Comparison of ENCODE assay signal across 8 cellular contexts in genomic region chr7:88219781-88220747, GRCh38. TPM values are rescaled to one million over a fixed set of nuclear protein-coding genes. Genes with fewer than 3 reads are reported as not detected.
DNase-seq lines count a peak whose midpoint lies in the region; ATAC-seq and TF ChIP-seq lines count a peak whose summit lies in the region.

A gene with protein sequence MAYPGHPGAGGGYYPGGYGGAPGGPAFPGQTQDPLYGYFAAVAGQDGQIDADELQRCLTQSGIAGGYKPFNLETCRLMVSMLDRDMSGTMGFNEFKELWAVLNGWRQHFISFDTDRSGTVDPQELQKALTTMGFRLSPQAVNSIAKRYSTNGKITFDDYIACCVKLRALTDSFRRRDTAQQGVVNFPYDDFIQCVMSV (minus strand): TSS chr7:88220038. CDS start chr7:88220026, 12 bp downstream.

- no peaks in the 10 kb centered on the region for H3K27me3 ChIP-seq in AG04450 (ENCODE audit: control insufficient read depth, insufficient read depth, low read length)
- H3K27me3 ChIP-seq in WERI-Rb-1 (ENCODE audit: insufficient read depth, low read depth, severe bottlenecking): no peaks in the 10 kb centered on the region
- no peaks in the 10 kb centered on the region for H3K27me3 ChIP-seq in breast epithelium
- H3K27me3 ChIP-seq in spleen (replicated peaks in 1 of 7): no peaks in the 10 kb centered on the region

- H3K4me3 ChIP-seq in AG04450 (ENCODE audit: low read depth, low read length): peak within 1 kb of the TSS; percentile 89
- H3K4me3 ChIP-seq in WERI-Rb-1 (ENCODE audit: low read depth, low read length): peak within 1 kb of the TSS; percentile 82
- peak within 1 kb of the TSS; percentile 77 to 98 (median 93) for H3K4me3 ChIP-seq in breast epithelium
- H3K4me3 ChIP-seq in spleen: peak within 1 kb of the TSS; percentile 78 to 97 (median 90)

- DNase-seq in AG04450 (ENCODE audit: low read depth, low spot score) (peak; percentile 55), NCI-H2171 treated with DMSO at 0.1 percent for 48 hours (lab: John Stamatoyannopoulos, UW) (peak; percentile 87), WERI-Rb-1 (peak; percentile 84), breast epithelium (ENCODE audit: low spot score in 2 of 2) (peak; percentile 62 to 75), immature natural killer cell (peak; percentile 90 to 92 (median 92)), spleen (peak; percentile 99)

- no peaks in the 10 kb centered on the region for H3K9me3 Mint-ChIP-seq in immature natural killer cell

- H3K36me3 Mint-ChIP-seq in immature natural killer cell: peaks cover 0 to 9% (median 0%) of the 10 kb centered on the region in 3 donors

- intact Hi-C loops in breast epithelium (cut with DNase I; ENCODE audit: low total_unique reads): no loop called here
- intact Hi-C loops in spleen (cut with DNase I; ENCODE audit: low total_unique reads): no loop called here

- peak within 1 kb of the TSS; percentile 96 to 99 (median 98) for H3K4me3 Mint-ChIP-seq in immature natural killer cell

- H3K27ac ChIP-seq in AG04450 (ENCODE audit: low read depth, low read length): peak within 1 kb of the TSS; percentile 97
- H3K27ac ChIP-seq in WERI-Rb-1: peak within 1 kb of the TSS; percentile 72
- peak within 1 kb of the TSS; percentile 92 to 93 for H3K27ac ChIP-seq in breast epithelium
- peak within 1 kb of the TSS; percentile 81 to 93 (median 90) for H3K27ac ChIP-seq in spleen

- peaks cover 41 to 50% of the 10 kb centered on the region in 2 donors for H3K4me1 Mint-ChIP-seq in immature natural killer cell

- TF ChIP-seq CTCF in AG04450 (IDR thresholded peaks at IDR 0.05; ENCODE audit: low read depth, low read length) (peak; percentile 52), WERI-Rb-1 (IDR thresholded peaks at IDR 0.05; ENCODE audit: low read depth, low read length) (peak; percentile 64), breast epithelium (IDR thresholded peaks at IDR 0.05) (peak; percentile 56 to 91 (median 64)), spleen (IDR thresholded peaks at IDR 0.05 in 8 of 11, conservative IDR thresholded peaks at IDR 0.05 in 3 of 11) (peak; percentile 64 to 99 (median 98))

- 0 to 1% (median 0%) methylated on average over 34 to 75 of the region's 75 CpGs for WGBS in spleen, 5 donors

- H3K36me3 ChIP-seq in WERI-Rb-1 (peaks cover 25% of the 10 kb centered on the region; the same call in 1 of the 2 replicates), breast epithelium (no peaks in the 10 kb centered on the region), spleen (peaks cover 0 to 26% (median 15%) of the 10 kb centered on the region in 6 donors)

- peak; percentile 40 for ATAC-seq in GM18861 (IDR thresholded peaks at IDR 0.05; ENCODE audit: unreplicated experiment)
- ATAC-seq in HG03095 (IDR thresholded peaks at IDR 0.05; ENCODE audit: unreplicated experiment): peak; percentile 64

- TF ChIP-seq POLR2A in breast epithelium (IDR thresholded peaks at IDR 0.05) (peak; percentile 39), spleen (IDR thresholded peaks at IDR 0.05) (peak in 2 of 3 donors; percentile 54 to 65)

- peaks cover 0 to 2% (median 0%) of the 10 kb centered on the region in 3 donors for H3K27me3 Mint-ChIP-seq in immature natural killer cell (ENCODE audit: low read depth in 3 of 3)

- H3K9me3 ChIP-seq in AG04450 (ENCODE audit: control insufficient read depth, insufficient read depth, low read length) (no peaks in the 10 kb centered on the region), WERI-Rb-1 (ENCODE audit: severe bottlenecking) (no peaks in the 10 kb centered on the region), breast epithelium (no peaks in the 10 kb centered on the region), spleen (no peaks in the 10 kb centered on the region)

- peaks cover 0 to 15% of the 10 kb centered on the region in 2 donors for H3K4me1 ChIP-seq in breast epithelium
- H3K4me1 ChIP-seq in spleen: peaks cover 11 to 53% (median 28%) of the 10 kb centered on the region in 6 donors

- CTCF ChIA-PET in AG04450 (lab: Charles Lee): interaction anchor here (0.6 to 1.4 kb wide), 11 partner anchors 8 to 1456 kb away, joined by 3 to 12 read pairs (median 4); no protein-coding TSS in a partner anchor

- POLR2A ChIA-PET in AG04450 (lab: Yijun Ruan, JAX): interaction anchor here (0.7 kb wide), 2 partner anchors 12 to 349 kb away, joined by 3 to 4 read pairs; no protein-coding TSS in a partner anchor

- H3K27ac Mint-ChIP-seq in immature natural killer cell: peak within 1 kb of the TSS; percentile 88 to 98 (median 96)

RNA-seq across cellular contexts. Expression of the gene that starts here (rescaled TPM):
- polyA plus RNA-seq in AG04450 (2011; rRNA removed): 134 and 171 TPM in 2 replicates
- 63.4 and 75.0 TPM in 2 replicates for polyA minus RNA-seq in AG04450 (2011; rRNA and poly(A)+ RNA removed)
- total RNA-seq in breast epithelium: 100 to 1,000 TPM in 1 of 3 donors, 10 to 100 TPM in 2; 69.1 to 115 (median 90.9) TPM
- polyA plus RNA-seq in immature natural killer cell: 100 to 1,000 TPM; 234 to 331 (median 297) TPM
- 10 to 100 TPM; 48.4 to 88.3 (median 77.7) TPM for total RNA-seq in spleen
- 10 to 100 TPM; 49.3 to 66.1 (median 60.1) TPM for polyA plus RNA-seq in spleen

Comparison
In these comparisons a context has a peak if more than half of its experiments do, and no peak if none do; other contexts are left out.
1. Peak in every context shown above with its lines: DNase-seq, ATAC-seq, H3K4me3 ChIP-seq and H3K27ac ChIP-seq.